Comparison of ENCODE assay signal across 16 cellular contexts in the genomic region with DNA sequence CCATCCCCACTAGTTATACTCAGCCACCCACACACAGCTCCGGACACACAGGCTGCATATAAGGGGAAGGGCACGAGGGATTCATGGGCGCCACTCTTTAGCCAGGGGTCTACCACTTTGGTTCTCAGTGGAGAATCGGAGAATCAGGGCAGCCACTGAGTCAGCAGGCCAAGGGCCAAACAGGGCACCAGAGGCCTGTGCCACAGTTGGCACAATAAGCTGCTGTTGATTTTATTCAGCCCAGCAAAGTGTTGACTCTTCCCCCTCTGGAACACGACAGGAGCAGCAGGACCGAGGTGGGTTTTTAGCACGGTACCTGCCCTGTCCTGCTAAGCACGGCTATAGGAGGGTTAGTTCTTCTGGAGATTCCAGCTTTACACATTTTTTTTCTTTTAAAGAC. TPM values are rescaled to one million over a fixed set of nuclear protein-coding genes. Genes with fewer than 3 reads are reported as not detected.
"Had no signal": no experiment of that assay in that cellular context is flagged by ENCODE, and none has a peak within 500 bp of the region (broad histone marks: within the 10 kb centered on the region; RNA-seq: fewer than 3 reads in every experiment).

No MANE protein-coding gene starts in this region.

- H3K4me3 Mint-ChIP-seq: nephron progenitor cell had no signal

- H3K27ac Mint-ChIP-seq: nephron progenitor cell had no signal

- H3K9me3 Mint-ChIP-seq: activated naive CD4-positive, alpha-beta T cell treated with anti-CD3 and anti-CD28 coated beads, Interleukin-2, amount 50 U/mL, for 72 hours; nephron progenitor cell had no signal

- ATAC-seq: activated naive CD4-positive, alpha-beta T cell treated with anti-CD3 and anti-CD28 coated beads, Interleukin-2, amount 50 U/mL, for 72 hours; left lobe of liver had no signal

- DNase-seq: colonic mucosa; effector CD4-positive, alpha-beta T cell; foreskin melanocyte; heart left ventricle; mammary epithelial cell; nephron progenitor cell; stimulated activated CD4-positive, alpha-beta T cell treated with anti-CD3 and anti-CD28 coated beads, Interleukin-12 subunit alpha, Interleukin-12 subunit beta, amount 100 ng/mL, for 4 hours had no signal

RNA-seq across cellular contexts. Expression of a gene that starts 48.3 kb away (rescaled TPM):
- total RNA-seq: activated naive CD4-positive, alpha-beta T cell treated with anti-CD3 and anti-CD28 coated beads, Interleukin-2, amount 50 U/mL, for 72 hours; cardiac muscle cell; colonic mucosa; endothelial cell of umbilical vein; heart left ventricle; left lobe of liver; mammary epithelial cell; mucosa of gallbladder; osteoblast; SJSA1; tibial nerve; vagina had no signal
- polyA plus RNA-seq: cardiac muscle cell, endothelial cell of umbilical vein, heart left ventricle, mammary epithelial cell had no signal
